Comparison of ENCODE assay signal across 1 cellular context in genomic region chr11:61816736-61817455, GRCh38.
TF ChIP-seq lines count a peak whose summit lies in the region.

TSS of gene FADS1 (minus strand) at chr11:61817003. CDS start at chr11:61816929, 74 bp downstream.

TF ChIP-seq in K562, 482 proteins besides CTCF, POLR2A, EP300 and RAD21 (continued from another document and continues in another):
- TF ChIP-seq CREB5 (CRISPR knock-in tag; IDR thresholded peaks at IDR 0.05) (no peak), HNRNPUL1 (IDR thresholded peaks at IDR 0.05; ENCODE audit: low read length) (no peak), ZBTB7A (IDR thresholded peaks at IDR 0.05; ENCODE audit: borderline replicate concordance, control insufficient read depth, low read depth, low read length) (peak; percentile 97), BCL6 (CRISPR knock-in tag; IDR thresholded peaks at IDR 0.05) (no peak), DMBX1 (CRISPR knock-in tag; IDR thresholded peaks at IDR 0.05; ENCODE audit: borderline replicate concordance) (no peak; the same call in 1 of the 2 replicates), MAFF (IDR thresholded peaks at IDR 0.05; ENCODE audit: low read length) (no peak), DACH1 (IDR thresholded peaks at IDR 0.05; ENCODE audit: partially characterized antibody) (peak; percentile 93), MIER1 (IDR thresholded peaks at IDR 0.05; ENCODE audit: low read depth) (no peak), ELK1 (CRISPR knock-in tag; IDR thresholded peaks at IDR 0.05) (no peak), CBFA2T2 (conservative IDR thresholded peaks at IDR 0.05) (no peak), ATF6 (CRISPR knock-in tag; IDR thresholded peaks at IDR 0.05) (no peak), NR2F6 (CRISPR knock-in tag; IDR thresholded peaks at IDR 0.05) (no peak), STAT6 (CRISPR knock-in tag; IDR thresholded peaks at IDR 0.05) (peak; percentile 90; the same call in 1 of the 2 replicates), TSHZ1 (CRISPR knock-in tag; IDR thresholded peaks at IDR 0.05) (no peak), PURB (CRISPR knock-in tag; IDR thresholded peaks at IDR 0.05; ENCODE audit: low read depth) (no peak), TSC22D4 (tag; IDR thresholded peaks at IDR 0.05) (no peak), HOMEZ (CRISPR knock-in tag; IDR thresholded peaks at IDR 0.05) (no peak), RFX5 (IDR thresholded peaks at IDR 0.05; ENCODE audit: low read depth, low read length) (no peak), CREM (IDR thresholded peaks at IDR 0.05; ENCODE audit: low read depth) (peak; percentile 94), RBM14 (IDR thresholded peaks at IDR 0.05; ENCODE audit: borderline replicate concordance, insufficient read depth, low read depth, low read length) (no peak), RBM34 (IDR thresholded peaks at IDR 0.05; ENCODE audit: borderline replicate concordance, insufficient read depth, low read length) (no peak; the same call in 1 of the 2 replicates), KLF10 (CRISPR knock-in tag; IDR thresholded peaks at IDR 0.05) (no peak), POLR2AphosphoS5 (IDR thresholded peaks at IDR 0.05; ENCODE audit: control insufficient read depth, insufficient read depth, low read depth, low read length) (peak; percentile 53; the same call in 1 of the 2 replicates), MBD1 (CRISPR knock-in tag; IDR thresholded peaks at IDR 0.05) (no peak), SMARCE1 (IDR thresholded peaks at IDR 0.05) (no peak), ZNF12 (CRISPR knock-in tag; IDR thresholded peaks at IDR 0.05) (no peak; the same call in 1 of the 2 replicates), SMC3 (conservative IDR thresholded peaks at IDR 0.05; ENCODE audit: insufficient read depth, low read depth, low read length) (peak; percentile 56), ZNF263 (CRISPR knock-in tag; IDR thresholded peaks at IDR 0.05; ENCODE audit: borderline replicate concordance) (peak; percentile 69), GTF3C2 (IDR thresholded peaks at IDR 0.05; ENCODE audit: borderline replicate concordance, extremely low read depth, insufficient read length) (no peak), ZNF644 (tag; IDR thresholded peaks at IDR 0.05; ENCODE audit: low read depth) (peak; percentile 44; the same call in 1 of the 2 replicates), GABPB1 (CRISPR knock-in tag; IDR thresholded peaks at IDR 0.05) (peak; percentile 72; the same call in 1 of the 2 replicates), MLLT1 (IDR thresholded peaks at IDR 0.05) (no peak), ESRRA (IDR thresholded peaks at IDR 0.05; ENCODE audit: borderline replicate concordance, low read depth) (no peak; the same call in 1 of the 2 replicates), CBX8 (IDR thresholded peaks at IDR 0.05; ENCODE audit: borderline replicate concordance, extremely low read depth, low read depth, low read length, poor library complexity, severe bottlenecking) (no peak), KDM2B (CRISPR knock-in tag; IDR thresholded peaks at IDR 0.05) (no peak), IFI16 (CRISPR knock-in tag; IDR thresholded peaks at IDR 0.05) (no peak), MXI1 (IDR thresholded peaks at IDR 0.05; ENCODE audit: low read depth, low read length) (no peak), BRF2 (IDR thresholded peaks at IDR 0.05; ENCODE audit: borderline replicate concordance, insufficient read depth, insufficient read length) (no peak), MTA3 (IDR thresholded peaks at IDR 0.05; ENCODE audit: borderline replicate concordance) (peak; percentile 96), GABPA (tag; conservative IDR thresholded peaks at IDR 0.05; ENCODE audit: low read depth) (peak; percentile 51; the same call in 1 of the 2 replicates)
